In the genomic region with DNA sequence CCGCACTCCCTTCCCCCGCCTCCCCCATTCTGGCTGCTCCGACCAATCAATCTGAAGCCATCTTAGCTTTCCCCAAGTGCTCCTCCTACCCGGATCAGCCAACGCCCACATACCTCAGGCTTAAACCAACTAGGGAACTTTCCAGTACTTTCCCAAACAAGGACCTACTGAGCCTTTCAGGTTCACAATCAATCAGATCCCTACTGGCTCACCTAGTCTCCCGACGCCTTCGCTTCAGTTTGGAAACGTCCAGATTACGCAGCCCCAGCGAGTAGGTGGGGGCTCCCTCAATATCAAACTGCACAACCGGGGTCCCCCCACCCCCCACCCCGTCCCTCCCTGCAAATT, we compare ENCODE assay signal across 8 cellular contexts. TPM values are rescaled to one million over a fixed set of nuclear protein-coding genes. Genes with fewer than 3 reads are reported as not detected.
A peak's percentile ranks its signal among the peaks of the same experiment; 100 is the strongest.
DNase-seq lines count a peak whose midpoint lies in the region; ATAC-seq, FAIRE-seq and TF ChIP-seq lines count a peak whose summit lies in the region.

No MANE protein-coding gene starts in this region.

- FAIRE-seq in H54 (lab: Jason Lieb, UNC) (no peak), kidney (lab: Jason Lieb, UNC) (no peak), small intestine (lab: Jason Lieb, UNC) (no peak)

- peaks cover 5 to 12% of the 10 kb centered on the region in 2 donors for H3K4me1 ChIP-seq in kidney (ENCODE audit: control insufficient read depth in 1 of 2, insufficient read depth in 1 of 2, low read depth in 1 of 2, low read length in 2 of 2)
- peaks cover 2 to 6% of the 10 kb centered on the region in 2 donors for H3K4me1 ChIP-seq in small intestine (ENCODE audit: control insufficient read depth in 2 of 2, insufficient read depth in 1 of 2, low read depth in 1 of 2, low read length in 1 of 2)

- H3K27ac ChIP-seq in kidney (ENCODE audit: low read depth in 2 of 2, low read length in 2 of 2), result peak overlapping the region; percentile 100
- H3K27ac ChIP-seq in small intestine (ENCODE audit: low read depth in 1 of 2, low read length in 1 of 2), result peak overlapping the region; percentile 53 to 96

- H3K36me3 ChIP-seq in kidney (ENCODE audit: control insufficient read depth in 1 of 2, insufficient read depth in 2 of 2, low read length in 2 of 2), result no peaks in the 10 kb centered on the region
- no peaks in the 10 kb centered on the region for H3K36me3 ChIP-seq in small intestine (ENCODE audit: control insufficient read depth in 2 of 2, insufficient read depth in 2 of 2, low read length in 2 of 2)

- peak overlapping the region; percentile 67 to 99 for H3K9ac ChIP-seq in kidney (ENCODE audit: low read length in 2 of 2)

- peak; percentile 26; the same call in 1 of the 2 replicates for TF ChIP-seq POLR2A in H54 (IDR thresholded peaks at IDR 0.05; ENCODE audit: low read depth, low read length)

- H3K4me3 ChIP-seq in AG09309 (ENCODE audit: control insufficient read depth, low read depth, low read length) (peak overlapping the region; percentile 71), kidney (ENCODE audit: low read length in 2 of 2) (peak overlapping the region; percentile 59 to 77), small intestine (ENCODE audit: low read depth in 1 of 2, low read length in 2 of 2) (peak overlapping the region; percentile 34 to 37)

- H3K9me3 ChIP-seq in kidney (ENCODE audit: control insufficient read depth in 1 of 2, low read length in 2 of 2), result no peaks in the 10 kb centered on the region
- H3K9me3 ChIP-seq in small intestine (ENCODE audit: control insufficient read depth, low read depth), result no peaks in the 10 kb centered on the region

- ATAC-seq in GM21528 (IDR thresholded peaks at IDR 0.05; ENCODE audit: low FRiP score, unreplicated experiment), result no peak

- TF ChIP-seq CTCF in AG09309 (IDR thresholded peaks at IDR 0.05; ENCODE audit: control insufficient read depth, insufficient read depth, low read depth, low read length, missing control alignments) (no peak), kidney (IDR thresholded peaks at IDR 0.05; ENCODE audit: borderline replicate concordance, extremely low read depth, insufficient read depth) (no peak)

- DNase-seq in AG09309 (ENCODE audit: low read depth) (peak; percentile 93), H54 (ENCODE audit: insufficient read length, low spot score) (peak; percentile 85), NCI-H345 treated with DMSO at 0.1 percent for 48 hours (lab: John Stamatoyannopoulos, UW; ENCODE audit: unreplicated experiment) (peak; percentile 83), dedifferentiated amniotic fluid mesenchymal stem cell (ENCODE audit: extremely low spot score) (peak; percentile 98), kidney (peak; percentile 98), small intestine (peak; percentile 98)
- peak; percentile 76 for DNase-seq in activated CD4-positive, alpha-beta T cell treated with anti-CD3 and anti-CD28 coated beads for 48 hours

- WGBS in small intestine, 3 donors, result 0% methylated on average over 13 of the region's 13 CpGs

- intact Hi-C loops in kidney (cut with DNase I), result no loop called here

- H3K27me3 ChIP-seq in small intestine (ENCODE audit: control insufficient read depth in 2 of 2, insufficient read depth in 2 of 2, low read length in 2 of 2), result no peaks in the 10 kb centered on the region

RNA-seq across cellular contexts. Expression of a gene that starts 0.4 kb away (rescaled TPM):
- 1.7 TPM for total RNA-seq in kidney
- polyA plus RNA-seq in kidney (ENCODE audit: insufficient read depth, low read depth, low replicate concordance) (2.3 TPM), small intestine (1 to 10 TPM in 1 of 3 donors, under 1 TPM in 2; 0.27 to 1.3 (median 0.94) TPM)

RNA-seq across cellular contexts. Expression of a gene that starts 0.7 kb away (rescaled TPM):
- total RNA-seq in kidney, result 133 TPM
- polyA plus RNA-seq in kidney (ENCODE audit: insufficient read depth, low read depth, low replicate concordance), result 209 TPM
- 10 to 100 TPM in 2 of 3 donors, 1 to 10 TPM in 1; 9.7 to 36.4 (median 15.0) TPM for polyA plus RNA-seq in small intestine

RNA-seq across cellular contexts. Expression of a gene that starts 7.9 kb away (rescaled TPM):
- 41.6 TPM for total RNA-seq in kidney
- polyA plus RNA-seq in kidney (ENCODE audit: insufficient read depth, low read depth, low replicate concordance), result 70.6 TPM
- 10 to 100 TPM; 27.3 to 90.2 (median 29.7) TPM for polyA plus RNA-seq in small intestine

RNA-seq across cellular contexts. Expression of a gene that starts 12.9 kb away (rescaled TPM):
- total RNA-seq in kidney, result 142 TPM
- 175 TPM for polyA plus RNA-seq in kidney (ENCODE audit: insufficient read depth, low read depth, low replicate concordance)
- 10 to 100 TPM; 16.5 to 47.4 (median 22.6) TPM for polyA plus RNA-seq in small intestine

RNA-seq across cellular contexts. Expression of a gene that starts 19.1 kb away (rescaled TPM):
- total RNA-seq in kidney, result 79.0 TPM
- polyA plus RNA-seq in kidney (ENCODE audit: insufficient read depth, low read depth, low replicate concordance) (30.3 TPM), small intestine (10 to 100 TPM; 19.9 to 42.4 (median 22.4) TPM)
